In the genomic region with DNA sequence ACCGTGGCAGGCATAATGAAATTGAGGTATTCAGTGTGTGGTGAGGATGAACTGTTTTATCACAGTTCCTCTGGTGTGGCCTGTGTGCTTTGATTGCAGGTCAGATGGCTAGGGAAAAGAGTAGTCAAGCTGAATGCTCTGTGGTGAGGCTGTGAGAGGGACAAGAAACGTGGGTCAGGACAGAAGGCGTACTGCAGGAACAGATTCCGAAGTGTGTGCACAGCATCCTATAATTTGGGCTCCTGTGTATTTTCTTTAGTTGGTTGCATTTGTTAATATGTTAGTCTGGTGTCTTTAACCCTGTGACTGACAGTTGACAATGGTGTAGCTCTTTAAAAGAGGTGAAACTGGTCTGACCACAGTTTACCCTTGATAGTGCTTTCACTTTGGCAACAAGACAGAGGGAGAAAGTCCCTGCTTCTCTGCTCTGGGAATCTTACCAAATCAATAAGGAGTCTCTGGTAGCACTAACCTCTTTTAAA, we compare ENCODE assay signal across 11 cellular contexts.
DNase-seq lines count a peak whose midpoint lies in the region; ATAC-seq, FAIRE-seq and TF ChIP-seq lines count a peak whose summit lies in the region.
"Had no signal": no experiment of that assay in that cellular context is flagged by ENCODE, and none has a peak within 500 bp of the region (broad histone marks: within the 10 kb centered on the region; RNA-seq: fewer than 3 reads in every experiment).

No MANE protein-coding gene starts in this region.

- H2BK20ac ChIP-seq in H1 (ENCODE audit: low read length): no peak overlapping the region

- TF ChIP-seq RAD21 in H1 (IDR thresholded peaks at IDR 0.05 in 1 of 2, conservative IDR thresholded peaks at IDR 0.05 in 1 of 2; ENCODE audit: low read depth in 2 of 2, low read length in 2 of 2): no peak

- H4K8ac ChIP-seq in H1 (ENCODE audit: extremely low read depth, insufficient read depth, low read length): no peak overlapping the region

- no peak overlapping the region for H2BK5ac ChIP-seq in H1 (ENCODE audit: low read depth, low read length)

- H4K91ac ChIP-seq in H1 (replicated peaks; ENCODE audit: insufficient read length, low read length): peak overlapping the region; percentile 52

- WGBS in H1 (ENCODE audit: extremely low coverage in 1 of 2, insufficient coverage in 1 of 2, insufficient read length in 1 of 2, insufficient replicate concordance in 2 of 2, low coverage in 1 of 2, low lambda C conversion rate in 2 of 2, missing lambda C conversion rate in 1 of 2), 2 experiments: 63% methylated on average over 4 of the region's 4 CpGs; no CpG with 5 or more reads in 1 of the 2 experiments

- POLR2A ChIA-PET in H1 (lab: Charles Lee; ENCODE audit: partially characterized antibody) (no interaction called here), RWPE1 (lab: Yijun Ruan, JAX; ENCODE audit: low non-redundant PET) (no interaction called here)

- no peaks in the 10 kb centered on the region for H3K79me2 ChIP-seq in H1 (ENCODE audit: control insufficient read depth in 1 of 2, insufficient read depth in 2 of 2, low read length in 2 of 2)

- H3K23ac ChIP-seq in H1 (ENCODE audit: insufficient read length): no peak overlapping the region

- no peaks in the 10 kb centered on the region for H3K9me3 ChIP-seq in H1 (ENCODE audit: insufficient read depth in 2 of 2, low read depth in 1 of 2, low read length in 1 of 2)
- H3K9me3 ChIP-seq: neutrophil had no signal

- ATAC-seq in GM18505 (IDR thresholded peaks at IDR 0.05; ENCODE audit: unreplicated experiment): peak; percentile 76
- peak; percentile 70 for ATAC-seq in GM21360 (IDR thresholded peaks at IDR 0.05; ENCODE audit: unreplicated experiment)
- ATAC-seq in HG03066 (IDR thresholded peaks at IDR 0.05; ENCODE audit: low read depth, unreplicated experiment): peak; percentile 71

- no peaks in the 10 kb centered on the region for H3K23me2 ChIP-seq in H1 (ENCODE audit: low read depth, low read length)

- H4K20me1 ChIP-seq in H1 (replicated peaks in 1 of 2; ENCODE audit: control insufficient read depth in 1 of 2, insufficient read depth in 2 of 2, low read length in 2 of 2): no peaks in the 10 kb centered on the region

- H3K14ac ChIP-seq in H1 (ENCODE audit: insufficient read length): no peak overlapping the region

- H3K27ac ChIP-seq in H1 (ENCODE audit: low read depth, low read length) (no peak overlapping the region), RWPE1 (no peak overlapping the region)
- H3K27ac ChIP-seq: GM23248, neutrophil had no signal

- FAIRE-seq in H1 (lab: Jason Lieb, UNC): peak; percentile 78

- TF ChIP-seq CTCF in H1 (IDR thresholded peaks at IDR 0.05; ENCODE audit: control extremely low read depth in 1 of 3, insufficient read depth in 1 of 3, low read depth in 1 of 3, low read length in 3 of 3): no peak
- no peak for TF ChIP-seq CTCF in RWPE1 (conservative IDR thresholded peaks at IDR 0.05; ENCODE audit: low read depth)

- H3K4ac ChIP-seq in H1 (replicated peaks; ENCODE audit: insufficient read length, low read depth, low read length): no peak overlapping the region

- 0 out of 2 replicates have a peak, but pooled peaks cover 2% of the 10 kb centered on the region for H3K79me1 ChIP-seq in H1 (ENCODE audit: low read depth, low read length)

- H2BK12ac ChIP-seq in H1 (ENCODE audit: low read depth, low read length): no peak overlapping the region

- H3K9ac ChIP-seq in H1 (replicated peaks in 1 of 4; ENCODE audit: extremely low read depth in 1 of 4, low read depth in 3 of 4, low read length in 3 of 4): no peak overlapping the region
- H3K9ac ChIP-seq: GM23248 had no signal

- H3K4me2 ChIP-seq in H1 (ENCODE audit: insufficient read depth in 1 of 2, low read depth in 2 of 2, low read length in 2 of 2): no peak overlapping the region

- H2BK120ac ChIP-seq in H1 (replicated peaks; ENCODE audit: low read depth, low read length): no peak overlapping the region

- H3K36me3 ChIP-seq in H1 (ENCODE audit: control insufficient read depth in 2 of 4, insufficient read depth in 4 of 4, low read length in 3 of 4): no peaks in the 10 kb centered on the region
- H3K36me3 ChIP-seq: neutrophil had no signal

- no peak overlapping the region for H2BK15ac ChIP-seq in H1 (ENCODE audit: low read length)

- H3K56ac ChIP-seq in H1 (replicated peaks; ENCODE audit: insufficient read length, low read depth, low read length): no peak overlapping the region

- no peak overlapping the region for H3K4me3 ChIP-seq in H1 (ENCODE audit: extremely low read depth in 1 of 4, insufficient read depth in 2 of 4, low read depth in 3 of 4, low read length in 4 of 4)
- H3K4me3 ChIP-seq: GM23248 had no signal

- CTCF ChIA-PET in H1 (lab: Charles Lee; ENCODE audit: partially characterized antibody): interaction anchor here (0.7 kb wide), 1 partner anchor 65 kb away, joined by 3 read pairs; no protein-coding TSS in a partner anchor
- CTCF ChIA-PET in RWPE1 (lab: Yijun Ruan, JAX): no interaction called here

- H3K27me3 ChIP-seq in H1 (replicated peaks in 1 of 4; ENCODE audit: control insufficient read depth in 3 of 4, extremely low read depth in 1 of 4, insufficient read depth in 3 of 4, low read length in 3 of 4): no peaks in the 10 kb centered on the region
- H3K27me3 ChIP-seq: neutrophil had no signal

- H3K4me1 ChIP-seq in H1 (replicated peaks in 1 of 4; ENCODE audit: control insufficient read depth in 3 of 4, insufficient read depth in 4 of 4, low read length in 3 of 4): peaks cover 0 to 10% (median 6%) of the 10 kb centered on the region in 4 experiments; a peak in 3 of 7 replicates

- no peak for TF ChIP-seq POLR2A in GM18505 (IDR thresholded peaks at IDR 0.05; ENCODE audit: borderline replicate concordance, extremely low read depth, insufficient read depth, insufficient read length)
- TF ChIP-seq POLR2A in H1 (IDR thresholded peaks at IDR 0.05; ENCODE audit: control extremely low read depth in 1 of 2, low read depth in 2 of 2, low read length in 2 of 2): no peak

- H4K5ac ChIP-seq in H1 (ENCODE audit: insufficient read length, low read depth, low read length): no peak overlapping the region

- DNase-seq in H1 (ENCODE audit: low read depth in 1 of 2, low spot score in 2 of 2): no peak
- no peak for DNase-seq in RWPE1 (ENCODE audit: low spot score)
- no peak for DNase-seq in activated T-cell treated with anti-CD3 and anti-CD28 coated beads, Interleukin-2, amount 50 U/mL, for 48 hours
- DNase-seq in HuH-7.5 (ENCODE audit: low spot score): no peak
- no peak for DNase-seq in NCI-H82 treated with DMSO at 0.1 percent for 48 hours (lab: John Stamatoyannopoulos, UW; ENCODE audit: unreplicated experiment)
- DNase-seq: caudate nucleus, GM23248 had no signal

- H3K18ac ChIP-seq in H1 (ENCODE audit: extremely low read depth, low read length): no peak overlapping the region

- no peak for TF ChIP-seq EP300 in H1 (IDR thresholded peaks at IDR 0.05; ENCODE audit: borderline replicate concordance in 1 of 2, low read depth in 2 of 2, low read length in 2 of 2)

- no peak overlapping the region for H2AFZ ChIP-seq in H1 (ENCODE audit: low read length)
- H2AFZ ChIP-seq: GM23248 had no signal

- no peak overlapping the region for H2AK5ac ChIP-seq in H1 (ENCODE audit: low read depth, low read length)

TF ChIP-seq in H1, 55 proteins besides CTCF, POLR2A, EP300 and RAD21:
- TF ChIP-seq SP4 (IDR thresholded peaks at IDR 0.05; ENCODE audit: low read length) (no peak), TBP (IDR thresholded peaks at IDR 0.05; ENCODE audit: low read depth, low read length) (no peak)
TF ChIP-seq in H1: peak in this region for 0.
